Comparison of ENCODE assay signal across 14 cellular contexts in genomic region chr3:12317914-12318313, GRCh38. TPM values are rescaled to one million over a fixed set of nuclear protein-coding genes. Genes with fewer than 3 reads are reported as not detected.
DNase-seq lines count a peak whose midpoint lies in the region; ATAC-seq, FAIRE-seq and TF ChIP-seq lines count a peak whose summit lies in the region.
"Had no signal": no experiment of that assay in that cellular context is flagged by ENCODE, and none has a peak within 500 bp of the region (broad histone marks: within the 10 kb centered on the region; RNA-seq: fewer than 3 reads in every experiment).

No MANE protein-coding gene starts in this region.

- WGBS in heart left ventricle, 4 donors: 39 to 59% (median 50%) methylated on average over 5 of the region's 5 CpGs
- 36% methylated on average over 5 of the region's 5 CpGs for WGBS in HepG2 (ENCODE audit: low lambda C conversion rate)
- WGBS in lower leg skin, 2 donors: 80 to 85% methylated on average over 5 of the region's 5 CpGs

- H3K36me3 ChIP-seq in heart left ventricle (no peaks in the 10 kb centered on the region), HepG2 (replicated peaks in 1 of 2; ENCODE audit: control insufficient read depth in 1 of 2, insufficient read depth in 2 of 2, low read length in 2 of 2) (peaks cover 2 to 10% of the 10 kb centered on the region in 2 experiments; a peak in 1 of 5 replicates), upper lobe of right lung (no peaks in the 10 kb centered on the region), SJCRH30 (no peaks in the 10 kb centered on the region)

- H3K9me3 ChIP-seq in heart left ventricle (no peaks in the 10 kb centered on the region), HepG2 (ENCODE audit: low read length) (no peaks in the 10 kb centered on the region), upper lobe of right lung (no peaks in the 10 kb centered on the region), SJCRH30 (replicated peaks) (no peaks in the 10 kb centered on the region)

- intact Hi-C loops in heart left ventricle (cut with DNase I) (loop anchor here in 1 of 10 donors (2.0 kb wide), 1 partner anchor 27 kb away; no protein-coding TSS in a partner anchor), HepG2 (cut with micrococcal nuclease; ENCODE audit: unreplicated experiment) (loop anchor here (5.0 to 10.0 kb wide), 2 partner anchors 89 to 167 kb away; partner anchors contain the start of gene TSEN2), upper lobe of right lung (cut with DNase I) (no loop called here), lower leg skin (cut with DNase I; ENCODE audit: low total_unique reads) (no loop called here)

- no peak overlapping the region for H2AFZ ChIP-seq in HepG2 (ENCODE audit: low read length)

- H3K4me1 ChIP-seq in heart left ventricle (peaks cover 0 to 40% (median 20%) of the 10 kb centered on the region in 12 donors), HepG2 (ENCODE audit: insufficient read depth, low read length) (peaks cover 34% of the 10 kb centered on the region), upper lobe of right lung (no peaks in the 10 kb centered on the region), SJCRH30 (no peaks in the 10 kb centered on the region)

- TF ChIP-seq RAD21 in HepG2 (CRISPR knock-in tag; IDR thresholded peaks at IDR 0.05): no peak

- H3K4me3 ChIP-seq in heart left ventricle: no peak overlapping the region
- H3K4me3 ChIP-seq in HepG2 (replicated peaks in 1 of 3; ENCODE audit: insufficient read depth in 1 of 3, low read depth in 2 of 3, low read length in 3 of 3): no peak overlapping the region
- no peak overlapping the region for H3K4me3 ChIP-seq in upper lobe of right lung
- H3K4me3 ChIP-seq in lower leg skin (ENCODE audit: low read depth, poor library complexity, severe bottlenecking): no peak overlapping the region
- H3K4me3 ChIP-seq in SJCRH30: no peak overlapping the region

- FAIRE-seq in HepG2 (lab: Jason Lieb, UNC): peak; percentile 87

- peak; percentile 20 for DNase-seq in SKM-1 (lab: John Stamatoyannopoulos, UW; ENCODE audit: unreplicated experiment)
- DNase-seq in heart left ventricle: peak in 2 of 5 donors; percentile 50
- DNase-seq in HepG2 (ENCODE audit: low spot score): peak; percentile 23
- peak; percentile 67 for DNase-seq in upper lobe of right lung
- no peak for DNase-seq in lower leg skin (ENCODE audit: low spot score in 2 of 2)
- DNase-seq in D341Med (ENCODE audit: low spot score): no peak
- DNase-seq in SJCRH30: no peak
- DNase-seq: CD8-positive, alpha-beta T cell; EL; KG1; NCI-H1048; NCI-H1694 treated with DMSO at 0.1 percent for 48 hours; NCI-H69; NK-92 treated with Interleukin-12 subunit alpha and Interleukin-12 subunit beta, amount 100 ng/mL, for 24 hours had no signal

- in situ Hi-C loops in HepG2 (cut with HindIII; ENCODE audit: extremely low pct_ligation_motif_present, low pct_unique_long_range_greater_than_20kb): no loop called here

- TF ChIP-seq CTCF in heart left ventricle (IDR thresholded peaks at IDR 0.05) (no peak), HepG2 (CRISPR knock-in tag; IDR thresholded peaks at IDR 0.05) (no peak), upper lobe of right lung (IDR thresholded peaks at IDR 0.05) (no peak), lower leg skin (IDR thresholded peaks at IDR 0.05) (no peak)

- peak overlapping the region; percentile 60 for H3K4me2 ChIP-seq in HepG2 (ENCODE audit: low read depth, low read length)

- CTCF ChIA-PET in HepG2 (lab: Yijun Ruan, JAX; ENCODE audit: low intra/inter-chr PET ratio, low total read pairs): no interaction called here

- H3K27me3 ChIP-seq in heart left ventricle: no peaks in the 10 kb centered on the region
- no peaks in the 10 kb centered on the region for H3K27me3 ChIP-seq in HepG2 (ENCODE audit: control insufficient read depth in 1 of 2, insufficient read depth in 2 of 2, low read length in 2 of 2)
- H3K27me3 ChIP-seq in upper lobe of right lung: no peaks in the 10 kb centered on the region
- peaks cover 8% of the 10 kb centered on the region for H3K27me3 ChIP-seq in SJCRH30

- H3K9ac ChIP-seq in HepG2 (ENCODE audit: insufficient read depth, low read depth, low read length): 0 out of 2 replicates have a peak overlapping the region, but pooled peaks have one; percentile 6

- peak; percentile 44 to 91 (median 72) for ATAC-seq in heart left ventricle
- ATAC-seq in HepG2: peak; percentile 73
- peak; percentile 82 for ATAC-seq in upper lobe of right lung
- ATAC-seq: CD8-positive, alpha-beta T cell had no signal

- POLR2A ChIA-PET in HepG2 (lab: Yijun Ruan, JAX): interaction anchor here (0.9 kb wide), 1 partner anchor 137 kb away, joined by 3 read pairs; no protein-coding TSS in a partner anchor

- TF ChIP-seq EP300 in HepG2 (IDR thresholded peaks at IDR 0.05; ENCODE audit: low read depth in 2 of 2, low read length in 2 of 2): no peak
- TF ChIP-seq EP300 in HepG2 (CRISPR knock-in tag; IDR thresholded peaks at IDR 0.05; ENCODE audit: borderline replicate concordance): no peak

- peaks cover 2% of the 10 kb centered on the region for H3K79me2 ChIP-seq in HepG2 (ENCODE audit: insufficient read depth, low read length)

- BruUV-seq in HepG2 (replicated peaks; lab: Mats Ljungman, UMichigan): no TSS peak

- H3K27ac ChIP-seq in heart left ventricle: peak overlapping the region; percentile 10 to 81 (median 54)
- H3K27ac ChIP-seq in HepG2 (ENCODE audit: extremely low read length, insufficient read depth, low read length): peak overlapping the region; percentile 55
- H3K27ac ChIP-seq in upper lobe of right lung: no peak overlapping the region
- no peak overlapping the region for H3K27ac ChIP-seq in SJCRH30

- no peaks in the 10 kb centered on the region for H4K20me1 ChIP-seq in HepG2 (ENCODE audit: insufficient read depth, low read length)

- TF ChIP-seq POLR2A in heart left ventricle (IDR thresholded peaks at IDR 0.05) (no peak), HepG2 (IDR thresholded peaks at IDR 0.05; ENCODE audit: insufficient read depth in 1 of 2, low read depth in 2 of 2, low read length in 2 of 2) (no peak), lower leg skin (IDR thresholded peaks at IDR 0.05) (no peak)

TF ChIP-seq in HepG2, 621 proteins besides CTCF, POLR2A, EP300 and RAD21 (continues in another document):
- TF ChIP-seq TSC22D2 (CRISPR knock-in tag; IDR thresholded peaks at IDR 0.05; ENCODE audit: borderline replicate concordance) (no peak), RFX1 (IDR thresholded peaks at IDR 0.05) (no peak), GABPB1 (CRISPR knock-in tag; IDR thresholded peaks at IDR 0.05) (no peak), CEBPG (CRISPR knock-in tag; IDR thresholded peaks at IDR 0.05) (peak; percentile 75), ZNF713 (CRISPR knock-in tag; IDR thresholded peaks at IDR 0.05) (no peak), ZNF432 (CRISPR knock-in tag; IDR thresholded peaks at IDR 0.05; ENCODE audit: borderline replicate concordance) (no peak), ZFAT (CRISPR knock-in tag; conservative IDR thresholded peaks at IDR 0.05) (no peak), CBX2 (IDR thresholded peaks at IDR 0.05; ENCODE audit: low read depth, low read length) (no peak), CBX2 (CRISPR knock-in tag; IDR thresholded peaks at IDR 0.05; ENCODE audit: low read depth) (no peak), SMARCC2 (IDR thresholded peaks at IDR 0.05) (no peak), NFIB (CRISPR knock-in tag; IDR thresholded peaks at IDR 0.05; ENCODE audit: borderline replicate concordance) (no peak)

RNA-seq across cellular contexts. Expression of gene PPARG, which starts 29.0 kb away (rescaled TPM):
- total RNA-seq in heart left ventricle: 10 to 100 TPM; 12.8 to 30.3 (median 21.0) TPM
- 10 to 100 TPM in 1 of 2 donors, 1 to 10 TPM in 1; 8.9 to 10.6 TPM for polyA plus RNA-seq in heart left ventricle
- 13.9 and 14.4 TPM in 2 replicates for total RNA-seq in HepG2 (2016; rRNA removed; fragmentation: Illumina TruSeq; extraction: Trizol)
- total RNA-seq in HepG2 (2016; cell fraction: cytosol; rRNA removed; fragmentation: Illumina TruSeq; extraction: Trizol; ENCODE audit: low read depth): 46.6 and 50.3 TPM in 2 replicates
- total RNA-seq in HepG2 (2016; cell fraction: insoluble cytoplasmic fraction; rRNA removed; fragmentation: Illumina TruSeq; extraction: Trizol): 12.2 and 12.9 TPM in 2 replicates
- total RNA-seq in HepG2 (2016; cell fraction: membrane; rRNA removed; fragmentation: Illumina TruSeq; extraction: Trizol): 42.4 and 46.0 TPM in 2 replicates
- 9.1 and 11.2 TPM in 2 replicates for total RNA-seq in HepG2 (2016; cell fraction: nucleus; rRNA removed; fragmentation: Illumina TruSeq; extraction: Trizol)
- 57.4 and 58.3 TPM in 2 replicates for polyA plus RNA-seq in HepG2 (2011; rRNA removed)
- 39.7 and 54.9 TPM in 2 replicates for polyA plus RNA-seq in HepG2 (2011; cell fraction: cytosol; rRNA removed)
- 20.9 and 23.5 TPM in 2 replicates for polyA plus RNA-seq in HepG2 (2011; cell fraction: nucleus; rRNA removed)
- 46.8 and 53.5 TPM in 2 replicates for polyA plus RNA-seq in HepG2 (2012)
- polyA plus RNA-seq in HepG2 (2016; cell fraction: cytosol; fragmentation: Illumina TruSeq; extraction: Trizol; ENCODE audit: low read depth): 43.6 and 44.8 TPM in 2 replicates
- polyA plus RNA-seq in HepG2 (2016; cell fraction: insoluble cytoplasmic fraction; fragmentation: Illumina TruSeq; extraction: Trizol; ENCODE audit: low read depth): 14.1 and 15.7 TPM in 2 replicates
- 44.6 and 47.3 TPM in 2 replicates for polyA plus RNA-seq in HepG2 (2016; cell fraction: membrane; fragmentation: Illumina TruSeq; extraction: Trizol; ENCODE audit: low read depth)
- polyA plus RNA-seq in HepG2 (2016; cell fraction: nucleus; fragmentation: Illumina TruSeq; extraction: Trizol; ENCODE audit: insufficient read depth, low read depth): 10.1 and 12.7 TPM in 2 replicates
- 77.5 and 86.5 TPM in 2 replicates for polyA minus RNA-seq in HepG2 (2011; rRNA and poly(A)+ RNA removed; ENCODE audit: low replicate concordance)
- polyA minus RNA-seq in HepG2 (2011; cell fraction: cytosol; rRNA and poly(A)+ RNA removed): 38.8 and 51.7 TPM in 2 replicates
- polyA minus RNA-seq in HepG2 (2011; cell fraction: nucleus; rRNA and poly(A)+ RNA removed): 98.1 and 113 TPM in 2 replicates
- 80.7 TPM for total RNA-seq in upper lobe of right lung
- total RNA-seq in lower leg skin: 10 to 100 TPM in 2 of 4 donors, 1 to 10 TPM in 2; 8.4 to 14.1 (median 9.8) TPM
- 0.06 and 0.08 TPM in 2 replicates for total RNA-seq in SJCRH30 (2014; rRNA removed; shearing (Covaris generic))
- total RNA-seq: CD8-positive, alpha-beta T cell had no signal

Comparison
In these comparisons a context has a peak if more than half of its experiments do, and no peak if none do; other contexts are left out.
1. DNase-seq: peak in SKM-1 (single experiment), HepG2 (single experiment) and upper lobe of right lung (single experiment); none in lower leg skin (0 of 2), D341Med (single experiment) and SJCRH30 (0 of 2).
2. H3K27ac ChIP-seq: peak in heart left ventricle (12 of 12) and HepG2 (single experiment); none in upper lobe of right lung (single experiment) and SJCRH30 (single experiment).
3. Peak in every context shown above with its lines, with median percentiles within 50 percentile points of each other: ATAC-seq.